1 cellular context compared by ENCODE assay signal in the genomic region with DNA sequence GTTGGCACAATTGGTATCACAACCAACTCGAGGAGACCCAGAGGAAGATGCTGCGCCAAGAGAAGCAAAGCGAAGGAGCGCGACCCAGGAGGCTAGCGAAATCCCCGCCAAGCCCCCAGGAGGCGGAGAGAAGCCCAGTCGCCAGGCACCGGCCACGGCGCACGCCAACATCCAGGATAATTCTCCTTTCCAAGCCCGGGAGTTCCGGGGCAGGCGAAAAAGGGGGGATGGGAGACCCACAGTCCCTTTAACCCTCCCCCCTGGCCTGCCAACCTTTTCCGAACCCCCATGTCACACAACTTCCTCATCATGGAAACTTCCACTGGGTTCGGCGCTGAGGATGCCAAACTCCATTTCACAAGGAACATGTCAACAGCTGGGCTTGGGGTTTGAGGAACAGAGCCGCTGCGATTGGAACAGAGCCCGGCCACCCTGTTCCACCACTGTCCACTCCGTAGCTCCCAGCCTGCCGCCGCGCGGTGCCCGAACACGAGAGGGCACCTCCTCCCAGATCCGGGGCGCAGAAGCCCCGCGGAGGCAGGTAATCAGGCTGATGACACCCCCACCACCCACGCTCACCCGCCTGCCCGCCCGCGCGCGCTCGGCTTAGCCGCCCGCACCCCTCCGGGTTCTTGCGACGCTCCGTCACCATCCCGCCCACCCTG.
TF ChIP-seq lines count a peak whose summit lies in the region.

No MANE protein-coding gene starts in this region.

TF ChIP-seq in HEK293, 187 proteins besides CTCF, POLR2A, EP300 and RAD21 (continued from another document and continues in another):
- TF ChIP-seq, protein P1, sequence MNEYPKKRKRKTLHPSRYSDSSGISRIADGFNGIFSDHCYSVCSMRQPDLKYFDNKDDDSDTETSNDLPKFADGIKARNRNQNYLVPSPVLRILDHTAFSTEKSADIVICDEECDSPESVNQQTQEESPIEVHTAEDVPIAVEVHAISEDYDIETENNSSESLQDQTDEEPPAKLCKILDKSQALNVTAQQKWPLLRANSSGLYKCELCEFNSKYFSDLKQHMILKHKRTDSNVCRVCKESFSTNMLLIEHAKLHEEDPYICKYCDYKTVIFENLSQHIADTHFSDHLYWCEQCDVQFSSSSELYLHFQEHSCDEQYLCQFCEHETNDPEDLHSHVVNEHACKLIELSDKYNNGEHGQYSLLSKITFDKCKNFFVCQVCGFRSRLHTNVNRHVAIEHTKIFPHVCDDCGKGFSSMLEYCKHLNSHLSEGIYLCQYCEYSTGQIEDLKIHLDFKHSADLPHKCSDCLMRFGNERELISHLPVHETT (tag by site-specific recombination; IDR thresholded peaks at IDR 0.05), result no peak
- TF ChIP-seq ZBTB48 (tag by site-specific recombination; IDR thresholded peaks at IDR 0.05) (0 out of 2 replicates have a peak, but pooled peaks have one; percentile 35), ZNF423 (tag by site-specific recombination; IDR thresholded peaks at IDR 0.05) (peak; percentile 70; the same call in 1 of the 2 replicates), GFI1B (tag by site-specific recombination; IDR thresholded peaks at IDR 0.05) (0 out of 2 replicates have a peak, but pooled peaks have one; percentile 12), ZNF341 (tag by site-specific recombination; IDR thresholded peaks at IDR 0.05; ENCODE audit: low read depth) (peak; percentile 67), ZNF654 (tag by site-specific recombination; IDR thresholded peaks at IDR 0.05; ENCODE audit: low read depth) (no peak), ZNF155 (tag by site-specific recombination; IDR thresholded peaks at IDR 0.05) (no peak), ZNF24 (tag by site-specific recombination; IDR thresholded peaks at IDR 0.05) (peak; percentile 14; the same call in 1 of the 2 replicates), YY1 (tag by site-specific recombination; IDR thresholded peaks at IDR 0.05) (0 out of 2 replicates have a peak, but pooled peaks have one; percentile 35), GLI2 (tag by site-specific recombination; IDR thresholded peaks at IDR 0.05; ENCODE audit: borderline replicate concordance, low read depth) (no peak), ZNF768 (tag by site-specific recombination; IDR thresholded peaks at IDR 0.05) (no peak; the same call in 1 of the 2 replicates), ZNF621 (tag by site-specific recombination; IDR thresholded peaks at IDR 0.05) (no peak), ZSCAN16 (tag by site-specific recombination; IDR thresholded peaks at IDR 0.05) (no peak), ZNF558 (tag by site-specific recombination; IDR thresholded peaks at IDR 0.05) (no peak), ZNF10 (tag by site-specific recombination; IDR thresholded peaks at IDR 0.05) (no peak), ZNF792 (tag by site-specific recombination; IDR thresholded peaks at IDR 0.05) (no peak), SCRT1 (tag by site-specific recombination; IDR thresholded peaks at IDR 0.05; ENCODE audit: borderline replicate concordance) (no peak), ZNF777 (tag by site-specific recombination; IDR thresholded peaks at IDR 0.05; ENCODE audit: borderline replicate concordance) (no peak), ZEB2 (tag by site-specific recombination; IDR thresholded peaks at IDR 0.05) (peak; percentile 72; the same call in 1 of the 2 replicates), ZNF530 (tag by site-specific recombination; IDR thresholded peaks at IDR 0.05; ENCODE audit: low read depth) (no peak), ZFP41 (tag by site-specific recombination; IDR thresholded peaks at IDR 0.05; ENCODE audit: borderline replicate concordance) (no peak), ZBTB21 (tag by site-specific recombination; IDR thresholded peaks at IDR 0.05) (no peak), ZNF132 (tag by site-specific recombination; IDR thresholded peaks at IDR 0.05; ENCODE audit: borderline replicate concordance) (no peak), ZNF202 (tag by site-specific recombination; IDR thresholded peaks at IDR 0.05; ENCODE audit: borderline replicate concordance) (no peak), SP3 (tag by site-specific recombination; IDR thresholded peaks at IDR 0.05) (no peak), ZFHX2 (tag by site-specific recombination; conservative IDR thresholded peaks at IDR 0.05) (peak; percentile 99), SETDB1 (IDR thresholded peaks at IDR 0.05; ENCODE audit: insufficient read length, low read length) (no peak), ZNF830 (tag by site-specific recombination; IDR thresholded peaks at IDR 0.05; ENCODE audit: low read depth) (no peak), ZNF404 (tag by site-specific recombination; IDR thresholded peaks at IDR 0.05) (no peak), ZNF266 (tag by site-specific recombination; IDR thresholded peaks at IDR 0.05; ENCODE audit: low read depth) (no peak; the same call in 1 of the 2 replicates), ZNF560 (tag by site-specific recombination; IDR thresholded peaks at IDR 0.05; ENCODE audit: borderline replicate concordance) (no peak), ZNF549 (tag by site-specific recombination; IDR thresholded peaks at IDR 0.05) (no peak), ZNF146 (tag by site-specific recombination; IDR thresholded peaks at IDR 0.05) (peak; percentile 23; the same call in 1 of the 2 replicates), ZNF521 (tag by site-specific recombination; IDR thresholded peaks at IDR 0.05) (no peak), ZNF350 (tag by site-specific recombination; IDR thresholded peaks at IDR 0.05) (no peak), MEIS1 (CRISPR knock-in tag; IDR thresholded peaks at IDR 0.05; ENCODE audit: borderline replicate concordance) (no peak), ZNF660 (tag by site-specific recombination; IDR thresholded peaks at IDR 0.05) (no peak), ZNF707 (tag by site-specific recombination; IDR thresholded peaks at IDR 0.05) (no peak)
- TF ChIP-seq, protein P2, sequence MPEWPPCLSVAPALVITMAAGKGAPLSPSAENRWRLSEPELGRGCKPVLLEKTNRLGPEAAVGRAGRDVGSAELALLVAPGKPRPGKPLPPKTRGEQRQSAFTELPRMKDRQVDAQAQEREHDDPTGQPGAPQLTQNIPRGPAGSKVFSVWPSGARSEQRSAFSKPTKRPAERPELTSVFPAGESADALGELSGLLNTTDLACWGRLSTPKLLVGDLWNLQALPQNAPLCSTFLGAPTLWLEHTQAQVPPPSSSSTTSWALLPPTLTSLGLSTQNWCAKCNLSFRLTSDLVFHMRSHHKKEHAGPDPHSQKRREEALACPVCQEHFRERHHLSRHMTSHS (tag by site-specific recombination; IDR thresholded peaks at IDR 0.05), result no peak
- TF ChIP-seq, protein P3, sequence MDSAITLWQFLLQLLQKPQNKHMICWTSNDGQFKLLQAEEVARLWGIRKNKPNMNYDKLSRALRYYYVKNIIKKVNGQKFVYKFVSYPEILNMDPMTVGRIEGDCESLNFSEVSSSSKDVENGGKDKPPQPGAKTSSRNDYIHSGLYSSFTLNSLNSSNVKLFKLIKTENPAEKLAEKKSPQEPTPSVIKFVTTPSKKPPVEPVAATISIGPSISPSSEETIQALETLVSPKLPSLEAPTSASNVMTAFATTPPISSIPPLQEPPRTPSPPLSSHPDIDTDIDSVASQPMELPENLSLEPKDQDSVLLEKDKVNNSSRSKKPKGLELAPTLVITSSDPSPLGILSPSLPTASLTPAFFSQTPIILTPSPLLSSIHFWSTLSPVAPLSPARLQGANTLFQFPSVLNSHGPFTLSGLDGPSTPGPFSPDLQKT (IDR thresholded peaks at IDR 0.05; ENCODE audit: borderline replicate concordance, low read depth, low read length), result no peak
- TF ChIP-seq, protein P4, sequence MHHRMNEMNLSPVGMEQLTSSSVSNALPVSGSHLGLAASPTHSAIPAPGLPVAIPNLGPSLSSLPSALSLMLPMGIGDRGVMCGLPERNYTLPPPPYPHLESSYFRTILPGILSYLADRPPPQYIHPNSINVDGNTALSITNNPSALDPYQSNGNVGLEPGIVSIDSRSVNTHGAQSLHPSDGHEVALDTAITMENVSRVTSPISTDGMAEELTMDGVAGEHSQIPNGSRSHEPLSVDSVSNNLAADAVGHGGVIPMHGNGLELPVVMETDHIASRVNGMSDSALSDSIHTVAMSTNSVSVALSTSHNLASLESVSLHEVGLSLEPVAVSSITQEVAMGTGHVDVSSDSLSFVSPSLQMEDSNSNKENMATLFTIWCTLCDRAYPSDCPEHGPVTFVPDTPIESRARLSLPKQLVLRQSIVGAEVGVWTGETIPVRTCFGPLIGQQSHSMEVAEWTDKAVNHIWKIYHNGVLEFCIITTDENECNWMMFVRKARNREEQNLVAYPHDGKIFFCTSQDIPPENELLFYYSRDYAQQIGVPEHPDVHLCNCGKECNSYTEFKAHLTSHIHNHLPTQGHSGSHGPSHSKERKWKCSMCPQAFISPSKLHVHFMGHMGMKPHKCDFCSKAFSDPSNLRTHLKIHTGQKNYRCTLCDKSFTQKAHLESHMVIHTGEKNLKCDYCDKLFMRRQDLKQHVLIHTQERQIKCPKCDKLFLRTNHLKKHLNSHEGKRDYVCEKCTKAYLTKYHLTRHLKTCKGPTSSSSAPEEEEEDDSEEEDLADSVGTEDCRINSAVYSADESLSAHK (tag by site-specific recombination; IDR thresholded peaks at IDR 0.05), result no peak
- TF ChIP-seq, protein P5, sequence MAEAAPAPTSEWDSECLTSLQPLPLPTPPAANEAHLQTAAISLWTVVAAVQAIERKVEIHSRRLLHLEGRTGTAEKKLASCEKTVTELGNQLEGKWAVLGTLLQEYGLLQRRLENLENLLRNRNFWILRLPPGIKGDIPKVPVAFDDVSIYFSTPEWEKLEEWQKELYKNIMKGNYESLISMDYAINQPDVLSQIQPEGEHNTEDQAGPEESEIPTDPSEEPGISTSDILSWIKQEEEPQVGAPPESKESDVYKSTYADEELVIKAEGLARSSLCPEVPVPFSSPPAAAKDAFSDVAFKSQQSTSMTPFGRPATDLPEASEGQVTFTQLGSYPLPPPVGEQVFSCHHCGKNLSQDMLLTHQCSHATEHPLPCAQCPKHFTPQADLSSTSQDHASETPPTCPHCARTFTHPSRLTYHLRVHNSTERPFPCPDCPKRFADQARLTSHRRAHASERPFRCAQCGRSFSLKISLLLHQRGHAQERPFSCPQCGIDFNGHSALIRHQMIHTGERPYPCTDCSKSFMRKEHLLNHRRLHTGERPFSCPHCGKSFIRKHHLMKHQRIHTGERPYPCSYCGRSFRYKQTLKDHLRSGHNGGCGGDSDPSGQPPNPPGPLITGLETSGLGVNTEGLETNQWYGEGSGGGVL (tag by site-specific recombination; IDR thresholded peaks at IDR 0.05), result peak; percentile 80
- TF ChIP-seq, protein P6, sequence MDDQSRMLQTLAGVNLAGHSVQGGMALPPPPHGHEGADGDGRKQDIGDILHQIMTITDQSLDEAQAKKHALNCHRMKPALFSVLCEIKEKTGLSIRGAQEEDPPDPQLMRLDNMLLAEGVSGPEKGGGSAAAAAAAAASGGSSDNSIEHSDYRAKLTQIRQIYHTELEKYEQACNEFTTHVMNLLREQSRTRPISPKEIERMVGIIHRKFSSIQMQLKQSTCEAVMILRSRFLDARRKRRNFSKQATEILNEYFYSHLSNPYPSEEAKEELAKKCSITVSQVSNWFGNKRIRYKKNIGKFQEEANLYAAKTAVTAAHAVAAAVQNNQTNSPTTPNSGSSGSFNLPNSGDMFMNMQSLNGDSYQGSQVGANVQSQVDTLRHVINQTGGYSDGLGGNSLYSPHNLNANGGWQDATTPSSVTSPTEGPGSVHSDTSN (CRISPR knock-in tag; IDR thresholded peaks at IDR 0.05), result no peak
- TF ChIP-seq, protein P7, sequence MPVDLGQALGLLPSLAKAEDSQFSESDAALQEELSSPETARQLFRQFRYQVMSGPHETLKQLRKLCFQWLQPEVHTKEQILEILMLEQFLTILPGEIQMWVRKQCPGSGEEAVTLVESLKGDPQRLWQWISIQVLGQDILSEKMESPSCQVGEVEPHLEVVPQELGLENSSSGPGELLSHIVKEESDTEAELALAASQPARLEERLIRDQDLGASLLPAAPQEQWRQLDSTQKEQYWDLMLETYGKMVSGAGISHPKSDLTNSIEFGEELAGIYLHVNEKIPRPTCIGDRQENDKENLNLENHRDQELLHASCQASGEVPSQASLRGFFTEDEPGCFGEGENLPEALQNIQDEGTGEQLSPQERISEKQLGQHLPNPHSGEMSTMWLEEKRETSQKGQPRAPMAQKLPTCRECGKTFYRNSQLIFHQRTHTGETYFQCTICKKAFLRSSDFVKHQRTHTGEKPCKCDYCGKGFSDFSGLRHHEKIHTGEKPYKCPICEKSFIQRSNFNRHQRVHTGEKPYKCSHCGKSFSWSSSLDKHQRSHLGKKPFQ (tag by site-specific recombination; IDR thresholded peaks at IDR 0.05), result no peak
- TF ChIP-seq, protein P8, sequence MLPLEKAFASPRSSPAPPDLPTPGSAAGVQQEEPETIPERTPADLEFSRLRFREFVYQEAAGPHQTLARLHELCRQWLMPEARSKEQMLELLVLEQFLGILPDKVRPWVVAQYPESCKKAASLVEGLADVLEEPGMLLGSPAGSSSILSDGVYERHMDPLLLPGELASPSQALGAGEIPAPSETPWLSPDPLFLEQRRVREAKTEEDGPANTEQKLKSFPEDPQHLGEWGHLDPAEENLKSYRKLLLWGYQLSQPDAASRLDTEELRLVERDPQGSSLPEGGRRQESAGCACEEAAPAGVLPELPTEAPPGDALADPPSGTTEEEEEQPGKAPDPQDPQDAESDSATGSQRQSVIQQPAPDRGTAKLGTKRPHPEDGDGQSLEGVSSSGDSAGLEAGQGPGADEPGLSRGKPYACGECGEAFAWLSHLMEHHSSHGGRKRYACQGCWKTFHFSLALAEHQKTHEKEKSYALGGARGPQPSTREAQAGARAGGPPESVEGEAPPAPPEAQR (tag by site-specific recombination; IDR thresholded peaks at IDR 0.05), result no peak
- TF ChIP-seq, protein P9, sequence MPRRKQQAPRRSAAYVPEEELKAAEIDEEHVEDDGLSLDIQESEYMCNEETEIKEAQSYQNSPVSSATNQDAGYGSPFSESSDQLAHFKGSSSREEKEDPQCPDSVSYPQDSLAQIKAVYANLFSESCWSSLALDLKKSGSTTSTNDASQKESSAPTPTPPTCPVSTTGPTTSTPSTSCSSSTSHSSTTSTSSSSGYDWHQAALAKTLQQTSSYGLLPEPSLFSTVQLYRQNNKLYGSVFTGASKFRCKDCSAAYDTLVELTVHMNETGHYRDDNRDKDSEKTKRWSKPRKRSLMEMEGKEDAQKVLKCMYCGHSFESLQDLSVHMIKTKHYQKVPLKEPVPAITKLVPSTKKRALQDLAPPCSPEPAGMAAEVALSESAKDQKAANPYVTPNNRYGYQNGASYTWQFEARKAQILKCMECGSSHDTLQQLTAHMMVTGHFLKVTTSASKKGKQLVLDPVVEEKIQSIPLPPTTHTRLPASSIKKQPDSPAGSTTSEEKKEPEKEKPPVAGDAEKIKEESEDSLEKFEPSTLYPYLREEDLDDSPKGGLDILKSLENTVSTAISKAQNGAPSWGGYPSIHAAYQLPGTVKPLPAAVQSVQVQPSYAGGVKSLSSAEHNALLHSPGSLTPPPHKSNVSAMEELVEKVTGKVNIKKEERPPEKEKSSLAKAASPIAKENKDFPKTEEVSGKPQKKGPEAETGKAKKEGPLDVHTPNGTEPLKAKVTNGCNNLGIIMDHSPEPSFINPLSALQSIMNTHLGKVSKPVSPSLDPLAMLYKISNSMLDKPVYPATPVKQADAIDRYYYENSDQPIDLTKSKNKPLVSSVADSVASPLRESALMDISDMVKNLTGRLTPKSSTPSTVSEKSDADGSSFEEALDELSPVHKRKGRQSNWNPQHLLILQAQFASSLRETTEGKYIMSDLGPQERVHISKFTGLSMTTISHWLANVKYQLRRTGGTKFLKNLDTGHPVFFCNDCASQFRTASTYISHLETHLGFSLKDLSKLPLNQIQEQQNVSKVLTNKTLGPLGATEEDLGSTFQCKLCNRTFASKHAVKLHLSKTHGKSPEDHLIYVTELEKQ (tag by site-specific recombination; IDR thresholded peaks at IDR 0.05; ENCODE audit: borderline replicate concordance), result no peak
